Comparison of ENCODE assay signal across 12 cellular contexts in the genomic region with DNA sequence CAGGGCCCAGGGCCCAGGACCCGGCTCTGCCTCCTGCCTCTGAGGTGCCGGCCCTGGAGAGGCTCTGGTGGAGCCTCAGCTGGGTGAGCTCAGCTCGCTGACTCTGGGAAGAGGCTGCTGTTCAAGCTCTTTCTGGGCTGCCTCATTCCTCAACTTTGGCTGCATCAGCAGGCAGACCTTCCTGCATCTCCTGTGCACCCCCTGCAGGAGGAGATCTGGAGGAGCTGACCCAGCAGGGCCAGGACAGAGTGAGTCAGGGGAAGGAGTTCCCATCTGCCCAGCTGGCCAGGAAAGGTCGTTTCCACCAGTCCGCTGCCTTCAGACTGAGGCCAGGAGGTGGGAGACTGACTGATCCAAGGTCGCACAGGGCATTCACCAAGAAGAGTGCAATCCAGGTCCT. TPM values are rescaled to one million over a fixed set of nuclear protein-coding genes. Genes with fewer than 3 reads are reported as not detected.
A peak's percentile ranks its signal among the peaks of the same experiment; 100 is the strongest.
DNase-seq lines count a peak whose midpoint lies in the region; ATAC-seq, FAIRE-seq and TF ChIP-seq lines count a peak whose summit lies in the region.
"Had no signal": no experiment of that assay in that cellular context is flagged by ENCODE, and none has a peak within 500 bp of the region (broad histone marks: within the 10 kb centered on the region; RNA-seq: fewer than 3 reads in every experiment).

No MANE protein-coding gene starts in this region.

- no peak overlapping the region for H3K4me3 Mint-ChIP-seq in GM23338

- TF ChIP-seq POLR2A in A549 (IDR thresholded peaks at IDR 0.05; ENCODE audit: low read length) (no peak), gastroesophageal sphincter (IDR thresholded peaks at IDR 0.05) (no peak), erythroblast (IDR thresholded peaks at IDR 0.05; ENCODE audit: low read length) (no peak)

- ATAC-seq in A549: peak; percentile 33 to 74; a peak in 3 of 6 replicates
- peak; percentile 69 for ATAC-seq in GM23338
- no peak for ATAC-seq in mucosa of descending colon
- no peak for ATAC-seq in gastroesophageal sphincter
- ATAC-seq: upper lobe of right lung had no signal

- H2AFZ ChIP-seq in GM23338: no peak overlapping the region

- peak in 1 of 2 experiments; percentile 28; a peak in 2 of 5 replicates for TF ChIP-seq RAD21 in A549 (conservative IDR thresholded peaks at IDR 0.05 in 1 of 2, IDR thresholded peaks at IDR 0.05 in 1 of 2)

- H3K36me3 ChIP-seq in GM23338 (ENCODE audit: insufficient read depth) (no peaks in the 10 kb centered on the region), mucosa of descending colon (ENCODE audit: low read depth) (no peaks in the 10 kb centered on the region), gastroesophageal sphincter (no peaks in the 10 kb centered on the region)
- H3K36me3 ChIP-seq: upper lobe of right lung had no signal

- 28% methylated on average over 5 of the region's 6 CpGs for WGBS in A549 (ENCODE audit: missing lambda C conversion rate)
- WGBS in gastroesophageal sphincter (ENCODE audit: low coverage in 1 of 2), 2 donors: 80% methylated on average over 1 of the region's 6 CpGs; no CpG with 5 or more reads in 1 of the 2 donors

- H3K4me2 ChIP-seq in A549 (no peak overlapping the region), GM23338 (no peak overlapping the region)

- H3K27ac Mint-ChIP-seq in GM23338: no peak overlapping the region; the same call in 1 of the 2 replicates

- CTCF ChIA-PET in A549 (lab: Yijun Ruan, JAX): interaction anchor here (0.6 to 10.7 kb wide), 7 partner anchors 10 to 660 kb away, joined by 3 to 101 read pairs (median 5); partner anchors contain the start of genes ACBD4 and CRHR1

- H3K9me3 ChIP-seq in A549: no peaks in the 10 kb centered on the region
- no peaks in the 10 kb centered on the region for H3K9me3 ChIP-seq in mucosa of descending colon
- no peaks in the 10 kb centered on the region for H3K9me3 ChIP-seq in gastroesophageal sphincter
- H3K9me3 ChIP-seq: upper lobe of right lung had no signal

- H3K4me3 ChIP-seq in A549 (no peak overlapping the region), GM23338 (no peak overlapping the region), foreskin fibroblast (ENCODE audit: low read depth in 1 of 2, low read length in 2 of 2) (no peak overlapping the region), mucosa of descending colon (no peak overlapping the region), gastroesophageal sphincter (no peak overlapping the region)
- H3K4me3 ChIP-seq: upper lobe of right lung had no signal

- H3K36me3 Mint-ChIP-seq in GM23338 (ENCODE audit: low read depth): no peaks in the 10 kb centered on the region; the same call in 2 of the 3 replicates

- H3K27me3 ChIP-seq in GM23338 (ENCODE audit: insufficient read depth): no peaks in the 10 kb centered on the region
- peaks cover 97% of the 10 kb centered on the region for H3K27me3 ChIP-seq in gastroesophageal sphincter

- no peaks in the 10 kb centered on the region for H4K20me1 ChIP-seq in GM23338 (replicated peaks; ENCODE audit: insufficient read depth)

- POLR2A ChIA-PET in A549 (lab: Yijun Ruan, JAX): interaction anchor here (0.5 kb wide), 1 partner anchor 729 kb away, joined by 3 read pairs; no protein-coding TSS in a partner anchor

- intact Hi-C loops in mucosa of descending colon (cut with DNase I, micrococcal nuclease): no loop called here

- no peak for TF ChIP-seq EP300 in A549 (IDR thresholded peaks at IDR 0.05)
- no peak for TF ChIP-seq EP300 in gastroesophageal sphincter (IDR thresholded peaks at IDR 0.05)

- DNase-seq in A549 (ENCODE audit: low read depth in 1 of 2, low spot score in 1 of 2) (peak; percentile 49 to 66), GM23338 (ENCODE audit: low spot score) (peak; percentile 64), RKO (ENCODE audit: low spot score) (peak; percentile 12), foreskin fibroblast (no peak), mucosa of descending colon (no peak), erythroblast (lab: John Stamatoyannopoulos, UW) (no peak), NCI-H2029 treated with DMSO at 0.1 percent for 48 hours (lab: John Stamatoyannopoulos, UW) (no peak)
- DNase-seq: NCI-H524 treated with DMSO at 0.1 percent for 48 hours, SHP77 treated with DMSO at 0.1 percent for 48 hours, upper lobe of right lung had no signal

- no peaks in the 10 kb centered on the region for H3K9me3 Mint-ChIP-seq in GM23338

- peaks cover 10% of the 10 kb centered on the region for H3K27me3 Mint-ChIP-seq in GM23338 (ENCODE audit: insufficient read depth, low read depth, poor library complexity)

- FAIRE-seq in A549 (lab: Jason Lieb, UNC): no peak

- no peaks in the 10 kb centered on the region for H3K4me1 ChIP-seq in A549
- peaks cover 4% of the 10 kb centered on the region; the same call in 1 of the 2 replicates for H3K4me1 ChIP-seq in GM23338 (ENCODE audit: insufficient read depth)
- H3K4me1 ChIP-seq in mucosa of descending colon (ENCODE audit: low read depth): no peaks in the 10 kb centered on the region
- H3K4me1 ChIP-seq in gastroesophageal sphincter: no peaks in the 10 kb centered on the region
- H3K4me1 ChIP-seq: upper lobe of right lung had no signal

- H3K4me1 Mint-ChIP-seq in GM23338: peaks cover 31% of the 10 kb centered on the region

- no peak; the same call in 2 of the 3 replicates for TF ChIP-seq CTCF in A549 (IDR thresholded peaks at IDR 0.05)
- TF ChIP-seq CTCF in GM23338 (conservative IDR thresholded peaks at IDR 0.05; ENCODE audit: low read depth in 2 of 2): peak in 1 of 2 experiments; percentile 67; a peak in 2 of 4 replicates
- peak; percentile 16 for TF ChIP-seq CTCF in foreskin fibroblast (IDR thresholded peaks at IDR 0.05; ENCODE audit: low read depth, low read length)
- no peak for TF ChIP-seq CTCF in mucosa of descending colon (IDR thresholded peaks at IDR 0.05)
- no peak for TF ChIP-seq CTCF in gastroesophageal sphincter (IDR thresholded peaks at IDR 0.05)

- H3K27ac ChIP-seq in A549 (no peak overlapping the region), GM23338 (ENCODE audit: low read depth) (no peak overlapping the region), gastroesophageal sphincter (no peak overlapping the region)
- H3K27ac ChIP-seq: upper lobe of right lung had no signal

- no peaks in the 10 kb centered on the region for H3K9me2 ChIP-seq in GM23338 (ENCODE audit: insufficient read depth)

- no peaks in the 10 kb centered on the region for H3K79me2 ChIP-seq in GM23338 (replicated peaks; ENCODE audit: insufficient read depth)

- no peaks in the 10 kb centered on the region for H3F3A ChIP-seq in GM23338 (replicated peaks; ENCODE audit: low read depth)

TF ChIP-seq in A549, 52 proteins besides CTCF, POLR2A, EP300 and RAD21:
- TF ChIP-seq RARB (CRISPR knock-in tag; IDR thresholded peaks at IDR 0.05) (no peak), SMC3 (IDR thresholded peaks at IDR 0.05) (0 out of 3 replicates have a peak, but pooled peaks have one; percentile 10)

RNA-seq across cellular contexts. Expression of gene CRHR1, which starts 10.7 kb away (rescaled TPM):
- polyA plus RNA-seq in A549 (2011; rRNA removed) (0.09 TPM in 1 of 2 replicates, not detected in the other), A549 (2017; fragmentation: RNase III; extraction: RNeasy Plus Mini Kit Qiagen cat#74134 plus additional on column Dnase treatment) (0.12 TPM in 1 of 3 replicates, not detected in the others), GM23338 (2016; fragmentation: Nextera tagmentation; extraction: Ambion mirVana) (0.09 and 0.19 TPM in 2 replicates)
- polyA plus RNA-seq in A549 (2012; cell fraction: cytosol; rRNA removed): 0.04 and 0.08 TPM in 2 replicates
- 0.05 and 0.10 TPM in 2 replicates for polyA plus RNA-seq in A549 (2012; cell fraction: nucleus; rRNA removed)
- polyA minus RNA-seq in A549 (2011; rRNA and poly(A)+ RNA removed): not detected in 2 replicates
- total RNA-seq in GM23338 (2014; rRNA removed; shearing (Covaris generic)): 0.70 and 0.76 TPM in 2 replicates
- total RNA-seq in mucosa of descending colon (not detected), gastroesophageal sphincter (under 1 TPM in 3 of 4 donors, not detected in 1; 0.10 to 0.54 (median 0.35) TPM)
- total RNA-seq: posterior vena cava, upper lobe of right lung had no signal

RNA-seq across cellular contexts. Expression of gene SPPL2C, which starts 49.8 kb away (rescaled TPM):
- polyA plus RNA-seq in A549 (2011; rRNA removed) (not detected in 2 replicates), A549 (2017; fragmentation: RNase III; extraction: RNeasy Plus Mini Kit Qiagen cat#74134 plus additional on column Dnase treatment) (not detected in 3 replicates), GM23338 (2016; fragmentation: Nextera tagmentation; extraction: Ambion mirVana) (not detected in 2 replicates)
- not detected in 2 replicates for polyA plus RNA-seq in A549 (2012; cell fraction: cytosol; rRNA removed)
- polyA plus RNA-seq in A549 (2012; cell fraction: nucleus; rRNA removed): not detected in 2 replicates
- polyA minus RNA-seq in A549 (2011; rRNA and poly(A)+ RNA removed): not detected in 2 replicates
- total RNA-seq in GM23338 (2014; rRNA removed; shearing (Covaris generic)): 0.14 TPM in 1 of 2 replicates, not detected in the other
- total RNA-seq in mucosa of descending colon (not detected), gastroesophageal sphincter (not detected)
- total RNA-seq: posterior vena cava, upper lobe of right lung had no signal

Comparison
In these comparisons a context has a peak if more than half of its experiments do, and no peak if none do; other contexts are left out.
1. ATAC-seq: peak in A549 (2 of 2) and GM23338 (single experiment); none in mucosa of descending colon (single experiment) and gastroesophageal sphincter (single experiment).
2. DNase-seq: peak in A549 (2 of 2), GM23338 (single experiment) and RKO (single experiment); none in foreskin fibroblast (0 of 2), mucosa of descending colon (0 of 3), erythroblast (0 of 2) and NCI-H2029 treated with DMSO at 0.1 percent for 48 hours (single experiment).